ENCODE assay signal across 9 cellular contexts in the genomic region with DNA sequence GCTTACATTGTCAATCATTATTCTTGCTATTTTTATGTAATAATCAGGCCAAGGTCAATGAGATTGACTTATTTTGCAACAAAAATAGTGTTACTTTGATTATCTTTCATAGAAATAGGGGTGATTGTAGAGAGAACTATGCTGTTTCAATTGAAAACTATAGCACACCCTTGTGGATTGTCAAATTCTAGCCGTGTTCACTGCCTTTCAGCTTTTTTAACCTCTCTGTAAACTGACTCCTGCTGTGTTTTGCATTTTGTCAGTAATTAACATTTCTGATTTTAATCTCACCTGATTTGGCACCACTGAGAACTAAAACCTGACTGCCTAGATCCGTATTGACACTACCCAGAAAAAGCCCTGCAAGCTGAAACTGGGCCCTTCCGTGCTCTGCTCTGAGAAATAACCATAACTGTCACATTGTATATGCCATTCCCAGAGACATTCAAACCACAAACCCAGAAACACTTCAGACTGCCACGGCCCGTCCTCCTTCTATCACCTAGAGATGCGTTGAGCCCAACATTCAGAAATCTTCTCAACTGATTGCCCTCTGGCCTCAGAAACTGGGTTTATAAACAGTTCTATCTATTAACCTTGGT. TPM values are rescaled to one million over a fixed set of nuclear protein-coding genes. Genes with fewer than 3 reads are reported as not detected.
A peak's percentile ranks its signal among the peaks of the same experiment; 100 is the strongest.
DNase-seq lines count a peak whose midpoint lies in the region; ATAC-seq and TF ChIP-seq lines count a peak whose summit lies in the region.
"Had no signal": no experiment of that assay in that cellular context is flagged by ENCODE, and none has a peak within 500 bp of the region (broad histone marks: within the 10 kb centered on the region; RNA-seq: fewer than 3 reads in every experiment).

No MANE protein-coding gene starts in this region.

- no peaks in the 10 kb centered on the region for H3K9me3 ChIP-seq in sigmoid colon

- DNase-seq in NCI-H526 treated with DMSO at 0.1 percent for 48 hours (lab: John Stamatoyannopoulos, UW) (peak; percentile 83), epithelial cell of esophagus (ENCODE audit: low read depth) (no peak), sigmoid colon (no peak), NCI-H1105 (lab: John Stamatoyannopoulos, UW) (no peak)
- no peak for DNase-seq in activated T-cell treated with anti-CD3 and anti-CD28 coated beads, Interleukin-2, amount 50 U/mL, for 72 hours

- TF ChIP-seq CTCF in epithelial cell of esophagus (IDR thresholded peaks at IDR 0.05; ENCODE audit: insufficient read depth, low read depth, low read length, missing control alignments) = peak; percentile 25
- TF ChIP-seq CTCF in sigmoid colon (IDR thresholded peaks at IDR 0.05) = no peak

- H3K27me3 Mint-ChIP-seq in activated T-cell treated with anti-CD3 and anti-CD28 coated beads, Interleukin-2, amount 50 U/mL, for 72 hours (ENCODE audit: low read depth) = no peaks in the 10 kb centered on the region

- H3K4me3 ChIP-seq in epithelial cell of esophagus (ENCODE audit: low read length) = no peak overlapping the region
- H3K4me3 ChIP-seq in sigmoid colon = no peak overlapping the region
- H3K4me3 ChIP-seq: skin epidermis had no signal

- ATAC-seq in GM18868 (IDR thresholded peaks at IDR 0.05; ENCODE audit: unreplicated experiment) (peak; percentile 66), GM18907 (IDR thresholded peaks at IDR 0.05; ENCODE audit: unreplicated experiment) (no peak)
- ATAC-seq in activated T-cell treated with anti-CD3 and anti-CD28 coated beads, Interleukin-2, amount 50 U/mL, for 72 hours (replicated peaks in 1 of 2) = no peak
- ATAC-seq: activated CD8-positive, alpha-beta memory T cell treated with anti-CD3 and anti-CD28 coated beads, Interleukin-2, amount 10 ng/mL, durations not matched to agents 7 days and 5 days had no signal

- no peaks in the 10 kb centered on the region for H3K36me3 Mint-ChIP-seq in activated T-cell treated with anti-CD3 and anti-CD28 coated beads, Interleukin-2, amount 50 U/mL, for 72 hours (ENCODE audit: insufficient read depth in 2 of 2)

- peaks cover 6% of the 10 kb centered on the region for H3K4me1 Mint-ChIP-seq in activated T-cell treated with anti-CD3 and anti-CD28 coated beads, Interleukin-2, amount 50 U/mL, for 72 hours (ENCODE audit: low read depth)
- H3K4me1 Mint-ChIP-seq: activated CD8-positive, alpha-beta memory T cell treated with anti-CD3 and anti-CD28 coated beads, Interleukin-2, amount 10 ng/mL, durations not matched to agents 7 days and 5 days had no signal

- H3K4me1 ChIP-seq in sigmoid colon = peaks cover 0 to 9% (median 4%) of the 10 kb centered on the region in 4 donors

- H3K27me3 ChIP-seq in sigmoid colon = no peaks in the 10 kb centered on the region

- no peak overlapping the region for H3K27ac Mint-ChIP-seq in activated T-cell treated with anti-CD3 and anti-CD28 coated beads, Interleukin-2, amount 50 U/mL, for 72 hours
- H3K27ac Mint-ChIP-seq: activated CD8-positive, alpha-beta memory T cell treated with anti-CD3 and anti-CD28 coated beads, Interleukin-2, amount 10 ng/mL, durations not matched to agents 7 days and 5 days had no signal

- TF ChIP-seq POLR2A in sigmoid colon (IDR thresholded peaks at IDR 0.05) = no peak

- no peak overlapping the region for H3K4me3 Mint-ChIP-seq in activated T-cell treated with anti-CD3 and anti-CD28 coated beads, Interleukin-2, amount 50 U/mL, for 72 hours
- H3K4me3 Mint-ChIP-seq: activated CD8-positive, alpha-beta memory T cell treated with anti-CD3 and anti-CD28 coated beads, Interleukin-2, amount 10 ng/mL, durations not matched to agents 7 days and 5 days had no signal

- peaks cover 2% of the 10 kb centered on the region in 2 donors for H3K9me3 Mint-ChIP-seq in activated T-cell treated with anti-CD3 and anti-CD28 coated beads, Interleukin-2, amount 50 U/mL, for 72 hours

- no peak for TF ChIP-seq EP300 in sigmoid colon (IDR thresholded peaks at IDR 0.05)

- 60 to 79% methylated on average over 6 of the region's 6 CpGs for WGBS in sigmoid colon, 2 donors

- no peaks in the 10 kb centered on the region for H3K36me3 ChIP-seq in sigmoid colon

- peak overlapping the region; percentile 35 to 54 (median 40) for H3K27ac ChIP-seq in sigmoid colon

- intact Hi-C loops in sigmoid colon (cut with DNase I) = no loop called here

RNA-seq across cellular contexts. Expression of a gene that starts 26.6 kb away (rescaled TPM):
- 10 to 100 TPM; 15.7 to 35.2 (median 23.6) TPM for total RNA-seq in sigmoid colon
- 10 to 100 TPM in 2 of 3 donors, 1 to 10 TPM in 1; 8.4 to 17.3 (median 13.4) TPM for polyA plus RNA-seq in sigmoid colon
- 100 to 1,000 TPM; 102 to 110 TPM for total RNA-seq in activated T-cell treated with anti-CD3 and anti-CD28 coated beads, Interleukin-2, amount 50 U/mL, for 72 hours
